In the genomic region with DNA sequence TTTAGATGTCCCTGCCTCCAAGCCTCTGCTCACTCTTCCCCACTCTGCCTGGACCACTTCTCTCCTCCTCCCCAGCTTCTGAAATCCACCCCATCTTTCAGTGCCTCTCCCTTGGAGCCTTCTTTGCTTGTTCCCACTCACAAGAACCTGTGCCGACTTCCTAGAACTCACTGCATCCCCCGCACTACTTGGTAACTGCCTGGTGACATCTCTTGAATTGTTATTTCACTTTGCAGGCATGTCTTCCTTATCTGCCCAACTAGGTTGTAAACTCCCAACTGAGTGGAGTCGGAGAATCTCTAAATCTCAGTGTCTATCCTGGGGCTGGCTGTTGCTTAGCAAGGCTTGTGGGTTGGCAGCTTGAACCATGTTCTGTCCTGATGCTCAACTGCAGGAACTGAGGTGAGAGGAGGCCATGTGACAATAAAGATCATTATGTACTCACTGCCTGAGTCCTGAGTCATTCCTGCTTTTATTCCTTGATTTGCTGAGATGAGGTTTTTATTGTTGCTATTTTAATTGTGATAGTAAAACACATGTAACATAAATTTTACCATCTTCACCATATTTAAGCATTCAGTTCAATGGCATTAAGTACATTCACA, we compare ENCODE assay signal across 31 cellular contexts. TPM values are rescaled to one million over a fixed set of nuclear protein-coding genes. Genes with fewer than 3 reads are reported as not detected.
"Had no signal": no experiment of that assay in that cellular context is flagged by ENCODE, and none has a peak within 500 bp of the region (broad histone marks: within the 10 kb centered on the region; RNA-seq: fewer than 3 reads in every experiment).

No MANE protein-coding gene starts in this region.

- H3K27ac Mint-ChIP-seq: activated naive CD4-positive, alpha-beta T cell treated with anti-CD3 and anti-CD28 coated beads, Interleukin-2, amount 50 U/mL, for 72 hours; brain; immature natural killer cell; natural killer cell; stimulated activated naive CD8-positive, alpha-beta T cell treated with anti-CD3 and anti-CD28 coated beads, Interleukin-15, Interleukin-2, amounts not matched to agents 100 ng/mL and 50 ng/mL, for 24 hours had no signal

- H3K36me3 ChIP-seq: left ventricle myocardium inferior, ovary, prostate gland, right atrium auricular region, tibial artery had no signal

- H2AFZ ChIP-seq: hepatocyte had no signal

- H3K27ac ChIP-seq: foreskin keratinocyte, hepatocyte, left ventricle myocardium inferior, ovary, prostate gland, right atrium auricular region, tibial artery had no signal

- H3K27me3 ChIP-seq: foreskin keratinocyte, hepatocyte, ovary, right atrium auricular region, tibial artery had no signal

- H3K36me3 Mint-ChIP-seq: activated naive CD4-positive, alpha-beta T cell treated with anti-CD3 and anti-CD28 coated beads, Interleukin-2, amount 50 U/mL, for 72 hours; brain; immature natural killer cell; natural killer cell had no signal

- H3K79me2 ChIP-seq: hepatocyte had no signal

- ATAC-seq: activated naive CD4-positive, alpha-beta T cell treated with anti-CD3 and anti-CD28 coated beads, Interleukin-2, amount 50 U/mL, for 72 hours; foreskin keratinocyte; natural killer cell had no signal

- H3K4me2 ChIP-seq: hepatocyte had no signal

- H3K9me3 ChIP-seq: left ventricle myocardium inferior, ovary, prostate gland, right atrium auricular region, tibial artery had no signal

- H3K4me3 Mint-ChIP-seq: brain; central memory CD8-positive, alpha-beta T cell; immature natural killer cell; natural killer cell; stimulated activated naive CD8-positive, alpha-beta T cell treated with anti-CD3 and anti-CD28 coated beads, Interleukin-15, Interleukin-2, amounts not matched to agents 100 ng/mL and 50 ng/mL, for 24 hours had no signal

- DNase-seq: activated CD4-positive, alpha-beta T cell treated with anti-CD3 and anti-CD28 coated beads for 1 hour; activated CD4-positive, alpha-beta T cell treated with anti-CD3 and anti-CD28 coated beads, Interleukin-2, amount 50 U/mL, for 1 hour; activated gamma-delta T cell treated with Interleukin-2 at 50 U/mL for 16 hours; activated T-cell treated with anti-CD3 and anti-CD28 coated beads, Interleukin-2, amount 50 U/mL, for 1 hour; aorta; effector memory CD4-positive, alpha-beta T cell; foreskin keratinocyte; immature natural killer cell; left ventricle myocardium inferior; midbrain; natural killer cell; ovary; stimulated activated CD4-positive, alpha-beta T cell treated with anti-CD3 and anti-CD28 coated beads, Interleukin-12 subunit alpha, Interleukin-12 subunit beta, amount 100 ng/mL, for 4 hours; stimulated activated CD4-positive, alpha-beta T cell treated with anti-CD3 and anti-CD28 coated beads, Interleukin-4, amount 100 ng/mL, for 4 hours; substantia nigra; SW 1271; tibial artery had no signal

- H3K4me3 ChIP-seq: hepatocyte, left ventricle myocardium inferior, ovary, prostate gland, right atrium auricular region, tibial artery had no signal

- H3K4me1 ChIP-seq: left ventricle myocardium inferior, prostate gland, right atrium auricular region, tibial artery had no signal

- H3K27me3 Mint-ChIP-seq: brain had no signal

- H3K4me1 Mint-ChIP-seq: brain; central memory CD8-positive, alpha-beta T cell; immature natural killer cell; natural killer cell had no signal

RNA-seq across cellular contexts. Expression of a gene that starts 3.9 kb away (rescaled TPM):
- total RNA-seq: activated naive CD4-positive, alpha-beta T cell treated with anti-CD3 and anti-CD28 coated beads, Interleukin-2, amount 50 U/mL, for 72 hours; aorta; dermis microvascular lymphatic vessel endothelial cell; endothelial cell of umbilical vein; glomerular endothelial cell; hepatocyte; left ventricle myocardium inferior; lung microvascular endothelial cell; natural killer cell; ovary; right atrium auricular region; skeletal muscle tissue; T-helper 2 cell treated with Interferon-gamma antibody and Interleukin-4, amounts not matched to agents 100 ng/mL and 5 ng/mL, for 36 hours had no signal
- polyA plus RNA-seq: adipose tissue, aorta, endothelial cell of umbilical vein, hepatocyte, immature natural killer cell, ovary had no signal

RNA-seq across cellular contexts. Expression of a gene that starts 13.2 kb away (rescaled TPM):
- total RNA-seq: activated naive CD4-positive, alpha-beta T cell treated with anti-CD3 and anti-CD28 coated beads, Interleukin-2, amount 50 U/mL, for 72 hours; aorta; dermis microvascular lymphatic vessel endothelial cell; endothelial cell of umbilical vein; glomerular endothelial cell; hepatocyte; left ventricle myocardium inferior; lung microvascular endothelial cell; natural killer cell; ovary; prostate gland; right atrium auricular region; skeletal muscle tissue; T-helper 2 cell treated with Interferon-gamma antibody and Interleukin-4, amounts not matched to agents 100 ng/mL and 5 ng/mL, for 36 hours had no signal
- polyA plus RNA-seq: adipose tissue, aorta, endothelial cell of umbilical vein, hepatocyte, immature natural killer cell, ovary had no signal

RNA-seq across cellular contexts. Expression of a gene that starts 24.3 kb away (rescaled TPM):
- total RNA-seq: activated naive CD4-positive, alpha-beta T cell treated with anti-CD3 and anti-CD28 coated beads, Interleukin-2, amount 50 U/mL, for 72 hours; aorta; dermis microvascular lymphatic vessel endothelial cell; endothelial cell of umbilical vein; glomerular endothelial cell; hepatocyte; left ventricle myocardium inferior; lung microvascular endothelial cell; natural killer cell; ovary; prostate gland; right atrium auricular region; skeletal muscle tissue; T-helper 2 cell treated with Interferon-gamma antibody and Interleukin-4, amounts not matched to agents 100 ng/mL and 5 ng/mL, for 36 hours had no signal
- polyA plus RNA-seq: adipose tissue, aorta, endothelial cell of umbilical vein, hepatocyte, immature natural killer cell, ovary had no signal

RNA-seq across cellular contexts. Expression of a gene that starts 34.8 kb away (rescaled TPM):
- total RNA-seq: activated naive CD4-positive, alpha-beta T cell treated with anti-CD3 and anti-CD28 coated beads, Interleukin-2, amount 50 U/mL, for 72 hours; aorta; dermis microvascular lymphatic vessel endothelial cell; endothelial cell of umbilical vein; foreskin keratinocyte; glomerular endothelial cell; hepatocyte; left ventricle myocardium inferior; lung microvascular endothelial cell; natural killer cell; ovary; prostate gland; right atrium auricular region; skeletal muscle tissue; T-helper 2 cell treated with Interferon-gamma antibody and Interleukin-4, amounts not matched to agents 100 ng/mL and 5 ng/mL, for 36 hours had no signal
- polyA plus RNA-seq: adipose tissue, aorta, endothelial cell of umbilical vein, foreskin keratinocyte, hepatocyte, immature natural killer cell, ovary had no signal

RNA-seq across cellular contexts. Expression of a gene that starts 44.7 kb away (rescaled TPM):
- total RNA-seq: activated naive CD4-positive, alpha-beta T cell treated with anti-CD3 and anti-CD28 coated beads, Interleukin-2, amount 50 U/mL, for 72 hours; aorta; dermis microvascular lymphatic vessel endothelial cell; endothelial cell of umbilical vein; glomerular endothelial cell; hepatocyte; left ventricle myocardium inferior; lung microvascular endothelial cell; natural killer cell; ovary; right atrium auricular region; skeletal muscle tissue; T-helper 2 cell treated with Interferon-gamma antibody and Interleukin-4, amounts not matched to agents 100 ng/mL and 5 ng/mL, for 36 hours had no signal
- polyA plus RNA-seq: adipose tissue, aorta, endothelial cell of umbilical vein, hepatocyte, immature natural killer cell, ovary had no signal
